8 cellular contexts compared by ENCODE assay signal in the genomic region with DNA sequence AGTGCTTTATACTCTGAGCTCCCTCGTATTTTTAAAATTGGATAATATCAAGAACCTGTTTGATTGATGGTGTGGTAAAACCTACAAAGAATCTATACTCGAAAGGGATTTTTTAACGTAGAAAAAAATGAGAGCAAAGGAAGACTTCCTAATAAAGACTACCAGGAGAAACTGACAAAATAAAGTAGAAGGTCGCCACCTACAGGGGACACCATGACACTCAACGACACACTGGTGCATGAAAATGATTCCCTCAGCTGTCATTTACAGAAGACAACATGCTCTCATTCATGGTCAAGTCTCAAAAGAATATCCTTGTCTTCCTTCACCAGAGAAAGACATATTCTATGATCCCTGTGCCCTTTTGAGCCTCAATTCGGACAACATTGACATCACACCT. TPM values are rescaled to one million over a fixed set of nuclear protein-coding genes. Genes with fewer than 3 reads are reported as not detected.
A peak's percentile ranks its signal among the peaks of the same experiment; 100 is the strongest.
DNase-seq lines count a peak whose midpoint lies in the region; ATAC-seq and TF ChIP-seq lines count a peak whose summit lies in the region.

No MANE protein-coding gene starts in this region.

- H3K4me3 Mint-ChIP-seq in activated T-helper 2 cell treated with anti-CD3 and anti-CD28 coated beads, Interferon-gamma antibody, Interleukin-2, Interleukin-4, amounts not matched to agents 10 μg/mL and 5 μg/mL and 100 μg/mL, durations not matched to agents 14 hours and 24 hours and 36 hours (ENCODE audit: low read depth), result no peak overlapping the region

- H3K36me3 ChIP-seq in sigmoid colon, result no peaks in the 10 kb centered on the region

- no peaks in the 10 kb centered on the region for H3K27me3 ChIP-seq in sigmoid colon

- no peaks in the 10 kb centered on the region for H3K9me3 ChIP-seq in sigmoid colon

- H3K27me3 Mint-ChIP-seq in activated T-helper 2 cell treated with anti-CD3 and anti-CD28 coated beads, Interferon-gamma antibody, Interleukin-2, Interleukin-4, amounts not matched to agents 10 μg/mL and 5 μg/mL and 100 μg/mL, durations not matched to agents 14 hours and 24 hours and 36 hours (ENCODE audit: low read depth), result peaks cover 43% of the 10 kb centered on the region

- peak; percentile 63 for TF ChIP-seq CTCF in AG10803 (conservative IDR thresholded peaks at IDR 0.05; ENCODE audit: low read length)
- peak; percentile 32; the same call in 1 of the 2 replicates for TF ChIP-seq CTCF in GM12875 (IDR thresholded peaks at IDR 0.05; ENCODE audit: borderline replicate concordance, insufficient read depth, low read depth, low read length)
- TF ChIP-seq CTCF in sigmoid colon (IDR thresholded peaks at IDR 0.05), result peak in 3 of 4 experiments; percentile 45 to 56 (median 47)

- no peak for TF ChIP-seq POLR2A in sigmoid colon (IDR thresholded peaks at IDR 0.05)

- 5 to 24% methylated on average over 6 of the region's 6 CpGs for WGBS in sigmoid colon, 2 donors

- no peaks in the 10 kb centered on the region for H3K9me3 Mint-ChIP-seq in activated T-helper 2 cell treated with anti-CD3 and anti-CD28 coated beads, Interferon-gamma antibody, Interleukin-2, Interleukin-4, amounts not matched to agents 10 μg/mL and 5 μg/mL and 100 μg/mL, durations not matched to agents 14 hours and 24 hours and 36 hours

- H3K27ac Mint-ChIP-seq in activated T-helper 2 cell treated with anti-CD3 and anti-CD28 coated beads, Interferon-gamma antibody, Interleukin-2, Interleukin-4, amounts not matched to agents 10 μg/mL and 5 μg/mL and 100 μg/mL, durations not matched to agents 14 hours and 24 hours and 36 hours, result no peak overlapping the region

- no peak for ATAC-seq in GM21717 (IDR thresholded peaks at IDR 0.05; ENCODE audit: unreplicated experiment)

- no peak for TF ChIP-seq EP300 in sigmoid colon (IDR thresholded peaks at IDR 0.05)

- H3K36me3 Mint-ChIP-seq in activated T-helper 2 cell treated with anti-CD3 and anti-CD28 coated beads, Interferon-gamma antibody, Interleukin-2, Interleukin-4, amounts not matched to agents 10 μg/mL and 5 μg/mL and 100 μg/mL, durations not matched to agents 14 hours and 24 hours and 36 hours (ENCODE audit: low read depth), result no peaks in the 10 kb centered on the region

- intact Hi-C loops in activated T-helper 2 cell treated with anti-CD3 and anti-CD28 coated beads, Interferon-gamma antibody, Interleukin-2, Interleukin-4, amounts not matched to agents 10 μg/mL and 5 μg/mL and 100 μg/mL, durations not matched to agents 14 hours and 24 hours and 36 hours (cut with micrococcal nuclease), result loop anchor here (1.0 kb wide), 1 partner anchor 80 kb away; no protein-coding TSS in a partner anchor
- intact Hi-C loops in sigmoid colon (cut with DNase I), result loop anchor here (2.0 to 10.0 kb wide), 2 partner anchors 81 to 395 kb away; no protein-coding TSS in a partner anchor

- H3K27ac ChIP-seq in sigmoid colon, result no peak overlapping the region

- no peak overlapping the region for H3K4me3 ChIP-seq in AG10803 (ENCODE audit: low read length)
- H3K4me3 ChIP-seq in GM12875 (ENCODE audit: low read depth, low read length), result no peak overlapping the region
- H3K4me3 ChIP-seq in sigmoid colon, result no peak overlapping the region

- no peaks in the 10 kb centered on the region for H3K4me1 ChIP-seq in sigmoid colon

- peaks cover 4% of the 10 kb centered on the region for H3K4me1 Mint-ChIP-seq in activated T-helper 2 cell treated with anti-CD3 and anti-CD28 coated beads, Interferon-gamma antibody, Interleukin-2, Interleukin-4, amounts not matched to agents 10 μg/mL and 5 μg/mL and 100 μg/mL, durations not matched to agents 14 hours and 24 hours and 36 hours (ENCODE audit: low read depth)

- DNase-seq in AG10803 (ENCODE audit: low read depth), result peak; percentile 48
- peak; percentile 30 to 68 for DNase-seq in NCI-H526 (lab: John Stamatoyannopoulos, UW)
- DNase-seq in activated T-helper 2 cell treated with anti-CD3 and anti-CD28 coated beads, Interferon-gamma antibody, Interleukin-2, Interleukin-4, amounts not matched to agents 10 μg/mL and 5 μg/mL and 100 μg/mL, durations not matched to agents 14 hours and 24 hours and 36 hours (ENCODE audit: low spot score), result peak; percentile 21
- peak; percentile 58 for DNase-seq in globus pallidus (ENCODE audit: low spot score)
- DNase-seq in sigmoid colon, result peak; percentile 65
- DNase-seq in DMS79 treated with DMSO at 0.1 percent for 48 hours (lab: John Stamatoyannopoulos, UW), result no peak

RNA-seq across cellular contexts. Expression of a gene that starts 10.1 kb away (rescaled TPM):
- 1.5 and 2.4 TPM in 2 replicates for total RNA-seq in activated T-helper 2 cell treated with anti-CD3 and anti-CD28 coated beads, Interferon-gamma antibody, Interleukin-2, Interleukin-4, amounts not matched to agents 10 μg/mL and 5 μg/mL and 100 μg/mL, durations not matched to agents 14 hours and 24 hours and 36 hours
- 1 to 10 TPM; 6.5 to 8.6 (median 7.0) TPM for total RNA-seq in sigmoid colon
- polyA plus RNA-seq in sigmoid colon, result 10 to 100 TPM; 13.2 to 17.5 (median 16.9) TPM
